ENCODE assay signal across 1 cellular context in the genomic region with DNA sequence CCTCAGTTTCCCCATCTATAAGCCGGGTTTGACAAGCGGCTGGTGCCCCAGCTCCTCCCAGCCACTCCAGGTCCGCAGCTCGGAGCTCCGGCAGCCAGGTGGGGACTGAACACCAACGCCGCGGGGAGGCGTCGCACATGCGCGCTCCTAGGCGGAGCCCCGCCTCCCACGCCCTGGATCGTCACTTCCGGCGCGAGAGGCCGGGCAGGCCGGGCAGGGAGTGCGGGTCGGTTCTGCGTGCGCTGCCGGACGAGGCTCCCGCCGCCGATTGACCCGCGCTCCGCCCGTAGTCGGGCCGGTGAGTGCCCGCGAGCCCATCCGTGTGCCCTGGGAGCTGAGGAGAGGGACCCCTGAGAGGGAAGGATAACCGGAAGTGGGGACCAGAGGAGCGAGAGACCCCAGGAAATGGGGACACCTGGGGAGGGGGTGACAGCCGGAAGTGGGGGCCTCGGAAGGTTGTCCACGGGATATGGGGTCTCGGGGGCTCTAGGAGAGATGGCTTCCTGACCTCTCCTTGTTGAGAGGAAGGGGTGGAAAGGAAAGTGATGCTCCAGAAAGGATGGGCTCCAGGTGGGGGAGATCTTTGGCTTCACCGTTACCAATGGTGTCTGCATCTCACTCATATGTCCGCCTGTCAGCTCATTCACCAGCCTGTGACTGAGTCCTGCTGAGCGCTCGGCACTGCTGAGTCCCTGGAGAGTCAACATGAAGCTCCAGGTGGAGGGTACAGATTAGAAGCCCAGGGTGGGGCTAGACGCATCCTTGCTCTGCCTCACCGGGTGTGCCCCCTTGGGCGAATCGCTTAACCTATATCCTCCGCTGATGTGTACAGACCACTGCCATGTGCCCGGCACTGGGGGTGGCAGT.
TF ChIP-seq lines count a peak whose summit lies in the region.

A gene with protein sequence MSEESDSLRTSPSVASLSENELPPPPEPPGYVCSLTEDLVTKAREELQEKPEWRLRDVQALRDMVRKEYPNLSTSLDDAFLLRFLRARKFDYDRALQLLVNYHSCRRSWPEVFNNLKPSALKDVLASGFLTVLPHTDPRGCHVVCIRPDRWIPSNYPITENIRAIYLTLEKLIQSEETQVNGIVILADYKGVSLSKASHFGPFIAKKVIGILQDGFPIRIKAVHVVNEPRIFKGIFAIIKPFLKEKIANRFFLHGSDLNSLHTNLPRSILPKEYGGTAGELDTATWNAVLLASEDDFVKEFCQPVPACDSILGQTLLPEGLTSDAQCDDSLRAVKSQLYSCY (plus strand): TSS at position 181 of the 867 bp plus-strand sequence. CDS start 4,126 bp downstream, outside the sequence.

TF ChIP-seq in GM12878, 131 proteins besides CTCF, POLR2A, EP300 and RAD21 (continued from another document and continues in another):
- TF ChIP-seq BCL11A (IDR thresholded peaks at IDR 0.05; ENCODE audit: low read depth, low read length) (no peak), MEF2B (IDR thresholded peaks at IDR 0.05; ENCODE audit: partially characterized antibody, poor library complexity, severe bottlenecking) (peak; percentile 32), ZNF24 (IDR thresholded peaks at IDR 0.05) (0 out of 2 replicates have a peak, but pooled peaks have one; percentile 8), SMAD1 (IDR thresholded peaks at IDR 0.05; ENCODE audit: low read depth, partially characterized antibody) (no peak), TAF1 (IDR thresholded peaks at IDR 0.05; ENCODE audit: borderline replicate concordance, low read depth, low read length) (peak; percentile 80), BACH1 (IDR thresholded peaks at IDR 0.05; ENCODE audit: borderline replicate concordance) (peak; percentile 91), EGR1 (IDR thresholded peaks at IDR 0.05; ENCODE audit: borderline replicate concordance in 1 of 2, low read depth in 2 of 2, low read length in 2 of 2) (peak in 1 of 2 experiments; percentile 93; a peak in 2 of 3 replicates), RUNX3 (IDR thresholded peaks at IDR 0.05; ENCODE audit: low read length) (peak; percentile 13), MAX (IDR thresholded peaks at IDR 0.05; ENCODE audit: low read depth, low read length) (peak; percentile 60), HDAC2 (IDR thresholded peaks at IDR 0.05) (no peak), RB1 (IDR thresholded peaks at IDR 0.05; ENCODE audit: borderline replicate concordance) (no peak; the same call in 1 of the 2 replicates), REST (IDR thresholded peaks at IDR 0.05; ENCODE audit: low read depth, low read length) (no peak), IKZF1 (conservative IDR thresholded peaks at IDR 0.05) (peak; percentile 69), LARP7 (IDR thresholded peaks at IDR 0.05) (peak; percentile 86), CBFB (IDR thresholded peaks at IDR 0.05; ENCODE audit: low read depth) (no peak), HCFC1 (IDR thresholded peaks at IDR 0.05; ENCODE audit: low read length) (peak; percentile 42; the same call in 1 of the 2 replicates), NR2C1 (IDR thresholded peaks at IDR 0.05) (no peak), ZBED1 (IDR thresholded peaks at IDR 0.05; ENCODE audit: borderline replicate concordance) (no peak), EZH2 (IDR thresholded peaks at IDR 0.05; ENCODE audit: borderline replicate concordance, control insufficient read depth, low read depth, low read length) (no peak), MYC (IDR thresholded peaks at IDR 0.05; ENCODE audit: insufficient read depth, insufficient read length, insufficient replicate concordance, low read length, severe bottlenecking) (peak; percentile 65), SMARCA5 (IDR thresholded peaks at IDR 0.05) (peak; percentile 50), ASH2L (IDR thresholded peaks at IDR 0.05; ENCODE audit: borderline replicate concordance, low read depth) (no peak), TCF12 (IDR thresholded peaks at IDR 0.05; ENCODE audit: low read depth, low read length) (no peak), TCF3 (IDR thresholded peaks at IDR 0.05; ENCODE audit: borderline replicate concordance, insufficient read depth, low read depth, low read length) (peak; percentile 76; the same call in 1 of the 2 replicates), DPF2 (IDR thresholded peaks at IDR 0.05) (peak; percentile 60; the same call in 1 of the 2 replicates), CREM (IDR thresholded peaks at IDR 0.05; ENCODE audit: low read depth) (peak; percentile 91), CHD1 (IDR thresholded peaks at IDR 0.05; ENCODE audit: low read depth, low read length) (no peak), STAT3 (IDR thresholded peaks at IDR 0.05; ENCODE audit: low read depth, low read length) (no peak), PML (IDR thresholded peaks at IDR 0.05; ENCODE audit: low read length) (peak; percentile 92; the same call in 1 of the 2 replicates), NR2F1 (conservative IDR thresholded peaks at IDR 0.05) (peak; percentile 67), POU2F2 (IDR thresholded peaks at IDR 0.05; ENCODE audit: borderline replicate concordance, low read depth, low read length) (no peak), FOXK2 (IDR thresholded peaks at IDR 0.05) (0 out of 2 replicates have a peak, but pooled peaks have one; percentile 45), E2F8 (IDR thresholded peaks at IDR 0.05; ENCODE audit: low read depth, partially characterized antibody) (no peak), SMAD5 (IDR thresholded peaks at IDR 0.05; ENCODE audit: low read depth) (peak; percentile 75), TBL1XR1 (IDR thresholded peaks at IDR 0.05; ENCODE audit: low read depth, low read length) (no peak; the same call in 1 of the 2 replicates), IRF4 (IDR thresholded peaks at IDR 0.05; ENCODE audit: low read depth, low read length) (no peak), PAX8 (IDR thresholded peaks at IDR 0.05) (no peak), BMI1 (IDR thresholded peaks at IDR 0.05; ENCODE audit: borderline replicate concordance) (no peak), SREBF2 (IDR thresholded peaks at IDR 0.05; ENCODE audit: low read length) (no peak), GABPA (IDR thresholded peaks at IDR 0.05; ENCODE audit: low read depth) (peak; percentile 87), NKRF (conservative IDR thresholded peaks at IDR 0.05) (no peak; the same call in 1 of the 2 replicates), POLR2AphosphoS5 (IDR thresholded peaks at IDR 0.05; ENCODE audit: low read length) (peak; percentile 95), YY1 (IDR thresholded peaks at IDR 0.05; ENCODE audit: low read depth, low read length) (peak; percentile 36; the same call in 1 of the 2 replicates)
- TF ChIP-seq, protein P1, sequence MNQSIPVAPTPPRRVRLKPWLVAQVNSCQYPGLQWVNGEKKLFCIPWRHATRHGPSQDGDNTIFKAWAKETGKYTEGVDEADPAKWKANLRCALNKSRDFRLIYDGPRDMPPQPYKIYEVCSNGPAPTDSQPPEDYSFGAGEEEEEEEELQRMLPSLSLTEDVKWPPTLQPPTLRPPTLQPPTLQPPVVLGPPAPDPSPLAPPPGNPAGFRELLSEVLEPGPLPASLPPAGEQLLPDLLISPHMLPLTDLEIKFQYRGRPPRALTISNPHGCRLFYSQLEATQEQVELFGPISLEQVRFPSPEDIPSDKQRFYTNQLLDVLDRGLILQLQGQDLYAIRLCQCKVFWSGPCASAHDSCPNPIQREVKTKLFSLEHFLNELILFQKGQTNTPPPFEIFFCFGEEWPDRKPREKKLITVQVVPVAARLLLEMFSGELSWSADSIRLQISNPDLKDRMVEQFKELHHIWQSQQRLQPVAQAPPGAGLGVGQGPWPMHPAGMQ (IDR thresholded peaks at IDR 0.05; ENCODE audit: borderline replicate concordance): no peak
- TF ChIP-seq, protein P2, sequence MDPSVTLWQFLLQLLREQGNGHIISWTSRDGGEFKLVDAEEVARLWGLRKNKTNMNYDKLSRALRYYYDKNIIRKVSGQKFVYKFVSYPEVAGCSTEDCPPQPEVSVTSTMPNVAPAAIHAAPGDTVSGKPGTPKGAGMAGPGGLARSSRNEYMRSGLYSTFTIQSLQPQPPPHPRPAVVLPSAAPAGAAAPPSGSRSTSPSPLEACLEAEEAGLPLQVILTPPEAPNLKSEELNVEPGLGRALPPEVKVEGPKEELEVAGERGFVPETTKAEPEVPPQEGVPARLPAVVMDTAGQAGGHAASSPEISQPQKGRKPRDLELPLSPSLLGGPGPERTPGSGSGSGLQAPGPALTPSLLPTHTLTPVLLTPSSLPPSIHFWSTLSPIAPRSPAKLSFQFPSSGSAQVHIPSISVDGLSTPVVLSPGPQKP (IDR thresholded peaks at IDR 0.05; ENCODE audit: low read depth, low read length): peak; percentile 88
- TF ChIP-seq, protein P3, sequence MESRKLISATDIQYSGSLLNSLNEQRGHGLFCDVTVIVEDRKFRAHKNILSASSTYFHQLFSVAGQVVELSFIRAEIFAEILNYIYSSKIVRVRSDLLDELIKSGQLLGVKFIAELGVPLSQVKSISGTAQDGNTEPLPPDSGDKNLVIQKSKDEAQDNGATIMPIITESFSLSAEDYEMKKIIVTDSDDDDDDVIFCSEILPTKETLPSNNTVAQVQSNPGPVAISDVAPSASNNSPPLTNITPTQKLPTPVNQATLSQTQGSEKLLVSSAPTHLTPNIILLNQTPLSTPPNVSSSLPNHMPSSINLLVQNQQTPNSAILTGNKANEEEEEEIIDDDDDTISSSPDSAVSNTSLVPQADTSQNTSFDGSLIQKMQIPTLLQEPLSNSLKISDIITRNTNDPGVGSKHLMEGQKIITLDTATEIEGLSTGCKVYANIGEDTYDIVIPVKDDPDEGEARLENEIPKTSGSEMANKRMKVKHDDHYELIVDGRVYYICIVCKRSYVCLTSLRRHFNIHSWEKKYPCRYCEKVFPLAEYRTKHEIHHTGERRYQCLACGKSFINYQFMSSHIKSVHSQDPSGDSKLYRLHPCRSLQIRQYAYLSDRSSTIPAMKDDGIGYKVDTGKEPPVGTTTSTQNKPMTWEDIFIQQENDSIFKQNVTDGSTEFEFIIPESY (IDR thresholded peaks at IDR 0.05): no peak
